ENCODE assay signal across 8 cellular contexts in genomic region chr22:22748297-22748743, GRCh38.
DNase-seq lines count a peak whose midpoint lies in the region; ATAC-seq, FAIRE-seq and TF ChIP-seq lines count a peak whose summit lies in the region.

No MANE protein-coding gene starts in this region.

- peak; percentile 96 for FAIRE-seq in GM19239 (lab: Jason Lieb, UNC)

- no peak overlapping the region for H3K27ac Mint-ChIP-seq in brain

- no peaks in the 10 kb centered on the region for H3K9me3 Mint-ChIP-seq in brain

- H3K4me3 Mint-ChIP-seq in brain, result no peak overlapping the region

- no peaks in the 10 kb centered on the region for H3K4me1 Mint-ChIP-seq in brain

- DNase-seq in GM19239 (ENCODE audit: insufficient read length, low spot score) (peak; percentile 19), RPMI8226 (peak; percentile 48), islet precursor cell (peak; percentile 78), GM19238 (ENCODE audit: insufficient read length, low spot score) (no peak)
- DNase-seq in stimulated activated CD4-positive, alpha-beta T cell treated with anti-CD3 and anti-CD28 coated beads, Interleukin-4, amount 100 ng/mL, for 1 hour, result peak; percentile 22

- no peaks in the 10 kb centered on the region for H3K36me3 Mint-ChIP-seq in brain

- ATAC-seq in HG03039 (IDR thresholded peaks at IDR 0.05; ENCODE audit: unreplicated experiment), result no peak

- H3K27me3 Mint-ChIP-seq in brain, result peaks cover 4% of the 10 kb centered on the region

- TF ChIP-seq CTCF in C4-2B (conservative IDR thresholded peaks at IDR 0.05) (peak; percentile 84), brain (conservative IDR thresholded peaks at IDR 0.05) (peak; percentile 55 to 67)

- no peak overlapping the region for H3K27ac ChIP-seq in C4-2B
